ENCODE assay signal across 9 cellular contexts in genomic region chr19:12669272-12670158, GRCh38. TPM values are rescaled to one million over a fixed set of nuclear protein-coding genes. Genes with fewer than 3 reads are reported as not detected.
DNase-seq lines count a peak whose midpoint lies in the region; ATAC-seq, FAIRE-seq and TF ChIP-seq lines count a peak whose summit lies in the region.
"Had no signal": no experiment of that assay in that cellular context is flagged by ENCODE, and none has a peak within 500 bp of the region (broad histone marks: within the 10 kb centered on the region; RNA-seq: fewer than 3 reads in every experiment).

No MANE protein-coding gene starts in this region.

- no peak for ATAC-seq in HG02610 (IDR thresholded peaks at IDR 0.05; ENCODE audit: unreplicated experiment)

- H3K27me3 ChIP-seq in H7 (ENCODE audit: control insufficient read depth, insufficient read depth, low read length) (no peaks in the 10 kb centered on the region), spleen (replicated peaks in 1 of 7) (no peaks in the 10 kb centered on the region)

- peak in 3 of 11 experiments; percentile 13 to 17 (median 15) for TF ChIP-seq CTCF in spleen (IDR thresholded peaks at IDR 0.05 in 8 of 11, conservative IDR thresholded peaks at IDR 0.05 in 3 of 11)

- 0 to 1% (median 1%) methylated on average over 24 to 64 of the region's 64 CpGs for WGBS in spleen, 5 donors

- intact Hi-C loops in spleen (cut with DNase I; ENCODE audit: low total_unique reads), result loop anchor here (5.0 kb wide), 1 partner anchor 107 kb away; no protein-coding TSS in a partner anchor

- FAIRE-seq in islet of Langerhans (lab: Jason Lieb, UNC), result peak; percentile 56

- peaks cover 7% of the 10 kb centered on the region for H3K36me3 ChIP-seq in H7 (replicated peaks; ENCODE audit: control insufficient read depth, insufficient read depth, low read length)
- peaks cover 0 to 40% (median 31%) of the 10 kb centered on the region in 6 donors for H3K36me3 ChIP-seq in spleen

- H3K9me3 ChIP-seq in spleen, result no peaks in the 10 kb centered on the region

- peaks cover 31 to 85% (median 61%) of the 10 kb centered on the region in 6 donors for H3K4me1 ChIP-seq in spleen

- no peak for TF ChIP-seq POLR2A in spleen (IDR thresholded peaks at IDR 0.05)

- DNase-seq in C1 segment of cervical spinal cord (lab: John Stamatoyannopoulos, UW) (peak; percentile 39 to 87 (median 80)), H7 (peak; percentile 86), NCI-H2196 treated with DMSO at 0.1 percent for 48 hours (lab: John Stamatoyannopoulos, UW; ENCODE audit: unreplicated experiment) (peak; percentile 68), spleen (peak; percentile 93)
- DNase-seq in activated CD4-positive, CD25-positive, alpha-beta regulatory T cell (lab: John Stamatoyannopoulos, UW), result peak; percentile 36 to 59 (median 46)
- DNase-seq in central memory CD4-positive, alpha-beta T cell, result peak; percentile 75

- peak overlapping the region; percentile 87 for H3K4me3 ChIP-seq in H7 (ENCODE audit: insufficient read depth, low read depth, low read length)
- peak overlapping the region; percentile 77 to 98 (median 94) for H3K4me3 ChIP-seq in spleen

- peak overlapping the region; percentile 84 to 98 (median 96) for H3K27ac ChIP-seq in spleen

RNA-seq across cellular contexts. Expression of gene WDR83, which starts 2.9 kb away (rescaled TPM):
- total RNA-seq in H7 (2014; rRNA removed; shearing (Covaris generic)), result 11.6 and 12.5 TPM in 2 replicates
- 10 to 100 TPM in 6 of 7 donors, 1 to 10 TPM in 1; 6.4 to 15.7 (median 12.9) TPM for total RNA-seq in spleen
- 10 to 100 TPM; 17.0 to 19.5 (median 19.0) TPM for polyA plus RNA-seq in spleen

RNA-seq across cellular contexts. Expression of gene MAN2B1, which starts 3.0 kb away (rescaled TPM):
- total RNA-seq in H7 (2014; rRNA removed; shearing (Covaris generic)), result 58.4 and 71.2 TPM in 2 replicates
- total RNA-seq in spleen, result 100 to 1,000 TPM; 145 to 288 (median 218) TPM
- 100 to 1,000 TPM in 1 of 3 donors, 10 to 100 TPM in 2; 50.6 to 122 (median 83.3) TPM for polyA plus RNA-seq in spleen

RNA-seq across cellular contexts. Expression of gene DHPS, which starts 12.2 kb away (rescaled TPM):
- 83.1 and 86.4 TPM in 2 replicates for total RNA-seq in H7 (2014; rRNA removed; shearing (Covaris generic))
- 100 to 1,000 TPM in 3 of 7 donors, 10 to 100 TPM in 4; 86.8 to 158 (median 96.0) TPM for total RNA-seq in spleen
- 10 to 100 TPM; 55.1 to 76.6 (median 59.3) TPM for polyA plus RNA-seq in spleen

RNA-seq across cellular contexts. Expression of gene GNG14, which starts 18.3 kb away (rescaled TPM):
- total RNA-seq in H7 (2014; rRNA removed; shearing (Covaris generic)), result not detected in 2 replicates
- total RNA-seq in spleen, result not detected
- polyA plus RNA-seq in spleen, result not detected
- total RNA-seq: T-helper 2 cell treated with Interferon-gamma antibody and Interleukin-4, amounts not matched to agents 100 ng/mL and 5 ng/mL, for 36 hours had no signal

RNA-seq across cellular contexts. Expression of gene FBXW9, which starts 26.9 kb away (rescaled TPM):
- total RNA-seq in H7 (2014; rRNA removed; shearing (Covaris generic)), result 15.3 and 21.2 TPM in 2 replicates
- total RNA-seq in spleen, result 1 to 10 TPM; 1.7 to 5.3 (median 3.8) TPM
- 1 to 10 TPM; 4.8 to 7.4 (median 5.2) TPM for polyA plus RNA-seq in spleen
